Comparison of ENCODE assay signal across 8 cellular contexts in the genomic region with DNA sequence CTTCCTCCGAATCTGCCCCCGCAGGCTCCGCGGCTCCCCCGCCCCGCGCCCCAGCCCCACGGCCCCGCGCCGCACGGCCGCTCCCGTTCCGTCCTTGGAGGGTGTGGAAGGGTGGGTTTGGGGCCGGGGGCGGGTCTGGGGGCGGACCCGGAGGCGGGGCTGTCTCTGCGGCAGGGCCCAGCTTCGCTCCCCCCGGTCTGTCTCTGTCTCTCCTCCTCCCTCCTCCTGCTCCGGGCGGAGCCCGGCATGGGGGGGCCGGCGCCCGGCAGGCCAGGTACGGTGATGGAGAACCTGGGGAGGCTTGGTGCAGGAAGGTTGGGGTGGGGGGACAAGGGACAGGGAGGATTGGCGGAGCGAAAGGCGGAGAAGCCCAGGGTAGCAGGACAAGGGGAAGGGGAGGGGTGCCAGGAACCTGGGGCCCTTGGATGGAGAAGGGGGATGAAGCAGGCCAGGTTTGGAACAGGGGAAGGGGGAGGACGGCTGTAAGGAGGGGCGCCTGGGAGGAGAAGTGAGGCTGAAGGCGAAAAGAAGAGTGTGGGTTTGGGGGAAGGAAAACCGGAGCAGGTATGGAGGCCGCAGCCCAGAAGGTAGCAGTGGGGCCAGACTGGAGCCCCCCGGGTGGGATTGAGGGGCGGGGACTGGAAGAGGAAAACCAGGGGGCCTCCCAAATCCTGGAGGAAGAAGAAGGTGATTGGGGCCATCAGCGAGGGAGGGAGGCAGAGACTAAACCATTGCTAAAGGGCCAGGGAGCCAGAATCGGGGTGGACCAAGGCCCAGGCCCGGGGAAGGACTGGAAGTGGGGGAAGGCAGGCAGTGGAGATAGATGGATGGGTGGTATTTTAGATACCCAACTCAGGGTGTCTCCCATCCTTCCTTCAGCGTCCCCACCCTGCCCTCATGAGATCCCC. TPM values are rescaled to one million over a fixed set of nuclear protein-coding genes. Genes with fewer than 3 reads are reported as not detected.
DNase-seq lines count a peak whose midpoint lies in the region; ATAC-seq, FAIRE-seq and TF ChIP-seq lines count a peak whose summit lies in the region.

Gene NYAP1 (plus strand): TSS at position 200 of the 908 bp plus-strand sequence. CDS start 1,385 bp downstream, outside the sequence.

- ATAC-seq in HG03095 (IDR thresholded peaks at IDR 0.05; ENCODE audit: unreplicated experiment) (peak; percentile 2), left cardiac atrium (peak; percentile 66 to 67)

- no peak within 1 kb of the TSS for H3K27ac ChIP-seq in PC-9

- TF ChIP-seq CTCF in GM12875 (IDR thresholded peaks at IDR 0.05; ENCODE audit: borderline replicate concordance, insufficient read depth, low read depth, low read length) = no peak
- TF ChIP-seq CTCF in PC-9 (conservative IDR thresholded peaks at IDR 0.05) = no peak

- H2AFZ ChIP-seq in PC-9 = peak within 1 kb of the TSS; percentile 84

- no peaks in the 10 kb centered on the region for H3K9me2 ChIP-seq in PC-9 (ENCODE audit: insufficient read depth)

- POLR2A ChIA-PET in PC-9 (lab: Charles Lee; ENCODE audit: unreplicated experiment) = interaction anchor here (0.6 kb wide), 1 partner anchor 368 kb away, joined by 3 read pairs; no protein-coding TSS in a partner anchor

- H3K79me2 ChIP-seq in PC-9 (ENCODE audit: low read depth) = peaks cover under 1% of the 10 kb centered on the region; the same call in 1 of the 2 replicates

- H3F3A ChIP-seq in PC-9 (ENCODE audit: insufficient read depth, low read depth) = peaks cover 15% of the 10 kb centered on the region; the same call in 1 of the 2 replicates

- no peaks in the 10 kb centered on the region for H3K36me3 ChIP-seq in PC-9 (ENCODE audit: low read depth)

- intact Hi-C loops in PC-9 (cut with micrococcal nuclease; ENCODE audit: unreplicated experiment) = loop anchor here (1.0 kb wide), 1 partner anchor 61 kb away; no protein-coding TSS in a partner anchor
- intact Hi-C loops in left cardiac atrium (cut with DNase I) = no loop called here

- BruUV-seq in PC-9 (replicated peaks; lab: Mats Ljungman, UMichigan) = no TSS peak

- CTCF ChIA-PET in PC-9 (lab: Charles Lee) = interaction anchor here (0.6 to 0.9 kb wide), 3 partner anchors 76 to 1260 kb away, joined by 4 to 10 read pairs (median 8); no protein-coding TSS in a partner anchor

- H3K9me3 ChIP-seq in PC-9 (ENCODE audit: insufficient read depth, low read depth) = no peaks in the 10 kb centered on the region

- H3K4me2 ChIP-seq in PC-9 = peak within 1 kb of the TSS; percentile 83

- no peaks in the 10 kb centered on the region for H3K27me3 ChIP-seq in PC-9 (ENCODE audit: insufficient read depth, low read depth)

- peaks cover 24% of the 10 kb centered on the region for H3K4me1 ChIP-seq in PC-9 (replicated peaks; ENCODE audit: insufficient read depth)

- DNase-seq in PC-9 (peak in 1 of 2 experiments; percentile 64), amniotic epithelial cell (ENCODE audit: low read depth) (peak; percentile 53), left cardiac atrium (no peak), pons (ENCODE audit: low spot score) (peak; percentile 35), SIG-M5 (lab: John Stamatoyannopoulos, UW) (no peak), GM19239 (ENCODE audit: insufficient read length, low spot score) (no peak)

- FAIRE-seq in GM19239 (lab: Jason Lieb, UNC) = no peak

- H3K4me3 ChIP-seq in GM12875 (ENCODE audit: low read depth, low read length) = peak within 1 kb of the TSS; percentile 56
- H3K4me3 ChIP-seq in PC-9 = peak within 1 kb of the TSS; percentile 65

- H4K20me1 ChIP-seq in PC-9 (ENCODE audit: insufficient read depth) = no peaks in the 10 kb centered on the region

RNA-seq across cellular contexts. Expression of gene NYAP1, which starts in this region (rescaled TPM):
- total RNA-seq in PC-9 (2021) (1.3 and 1.9 TPM in 2 replicates), left cardiac atrium (under 1 TPM; 0.59 to 0.97 TPM)

Comparison
In these comparisons a context has a peak if more than half of its experiments do, and no peak if none do; other contexts are left out.
1. Peak in ATAC-seq in left cardiac atrium; RNA of the gene not detected or under 1 TPM.
2. DNase-seq: peak in amniotic epithelial cell (single experiment) and pons (single experiment); none in left cardiac atrium (single experiment), SIG-M5 (single experiment) and GM19239 (single experiment).